In the genomic region with DNA sequence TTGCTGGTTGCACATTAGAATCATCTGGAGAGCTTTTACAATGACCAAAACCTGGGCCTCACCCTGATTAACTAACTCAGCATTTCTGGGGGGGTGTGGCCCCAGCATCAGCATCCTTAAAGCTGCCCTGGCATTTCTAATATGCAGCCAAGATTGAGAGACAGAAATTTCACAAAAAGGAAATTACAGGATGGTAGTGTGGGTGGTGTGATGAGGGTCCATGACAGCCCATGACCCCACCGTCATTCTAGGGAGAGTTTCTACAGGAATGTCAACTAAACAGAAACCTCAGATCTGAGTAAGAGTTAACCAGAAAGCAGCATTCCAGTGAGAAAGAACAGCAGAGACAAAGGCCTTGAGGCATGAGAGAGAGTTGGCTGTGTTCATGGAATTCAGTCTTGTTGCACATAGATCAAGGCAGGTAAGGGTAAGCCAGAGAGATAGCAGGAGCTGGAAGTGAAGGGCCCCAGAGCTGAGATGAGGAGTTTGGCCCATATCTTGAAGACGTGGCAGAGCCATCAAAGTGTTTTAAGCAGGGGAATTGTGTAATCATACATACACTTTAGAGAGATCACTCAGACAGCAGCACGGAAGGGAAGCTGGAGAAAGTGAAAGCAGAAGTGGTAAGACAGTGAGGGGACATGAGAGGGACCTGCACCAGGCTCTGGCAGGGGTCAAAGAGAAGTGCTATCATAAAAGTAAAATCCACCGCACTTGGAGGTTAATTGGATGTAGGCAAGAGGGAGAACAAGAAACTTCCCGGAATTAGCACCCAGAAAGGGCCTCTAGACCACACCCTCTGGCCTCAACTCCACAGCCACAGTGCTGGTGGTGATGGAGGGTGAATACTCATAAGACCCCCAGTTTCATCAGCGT, we compare ENCODE assay signal across 1 cellular context.
TF ChIP-seq lines count a peak whose summit lies in the region.

No MANE protein-coding gene starts in this region.

TF ChIP-seq in IMR-90, 13 proteins besides CTCF, POLR2A, EP300 and RAD21 (continued from another document):
- TF ChIP-seq, protein P1, sequence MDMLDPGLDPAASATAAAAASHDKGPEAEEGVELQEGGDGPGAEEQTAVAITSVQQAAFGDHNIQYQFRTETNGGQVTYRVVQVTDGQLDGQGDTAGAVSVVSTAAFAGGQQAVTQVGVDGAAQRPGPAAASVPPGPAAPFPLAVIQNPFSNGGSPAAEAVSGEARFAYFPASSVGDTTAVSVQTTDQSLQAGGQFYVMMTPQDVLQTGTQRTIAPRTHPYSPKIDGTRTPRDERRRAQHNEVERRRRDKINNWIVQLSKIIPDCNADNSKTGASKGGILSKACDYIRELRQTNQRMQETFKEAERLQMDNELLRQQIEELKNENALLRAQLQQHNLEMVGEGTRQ (IDR thresholded peaks at IDR 0.05; ENCODE audit: low read depth, low read length), result no peak
- TF ChIP-seq, protein P2, sequence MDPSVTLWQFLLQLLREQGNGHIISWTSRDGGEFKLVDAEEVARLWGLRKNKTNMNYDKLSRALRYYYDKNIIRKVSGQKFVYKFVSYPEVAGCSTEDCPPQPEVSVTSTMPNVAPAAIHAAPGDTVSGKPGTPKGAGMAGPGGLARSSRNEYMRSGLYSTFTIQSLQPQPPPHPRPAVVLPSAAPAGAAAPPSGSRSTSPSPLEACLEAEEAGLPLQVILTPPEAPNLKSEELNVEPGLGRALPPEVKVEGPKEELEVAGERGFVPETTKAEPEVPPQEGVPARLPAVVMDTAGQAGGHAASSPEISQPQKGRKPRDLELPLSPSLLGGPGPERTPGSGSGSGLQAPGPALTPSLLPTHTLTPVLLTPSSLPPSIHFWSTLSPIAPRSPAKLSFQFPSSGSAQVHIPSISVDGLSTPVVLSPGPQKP (IDR thresholded peaks at IDR 0.05; ENCODE audit: borderline replicate concordance, low read depth, low read length), result no peak
- TF ChIP-seq CHD1 (IDR thresholded peaks at IDR 0.05; ENCODE audit: low read depth, low read length) (no peak), BHLHE40 (IDR thresholded peaks at IDR 0.05; ENCODE audit: low read depth, low read length) (no peak), FOS (IDR thresholded peaks at IDR 0.05; ENCODE audit: low read depth, low read length) (no peak), CEBPB (IDR thresholded peaks at IDR 0.05; ENCODE audit: low read depth, low read length) (peak; percentile 93)
